31 cellular contexts compared by ENCODE assay signal in the genomic region with DNA sequence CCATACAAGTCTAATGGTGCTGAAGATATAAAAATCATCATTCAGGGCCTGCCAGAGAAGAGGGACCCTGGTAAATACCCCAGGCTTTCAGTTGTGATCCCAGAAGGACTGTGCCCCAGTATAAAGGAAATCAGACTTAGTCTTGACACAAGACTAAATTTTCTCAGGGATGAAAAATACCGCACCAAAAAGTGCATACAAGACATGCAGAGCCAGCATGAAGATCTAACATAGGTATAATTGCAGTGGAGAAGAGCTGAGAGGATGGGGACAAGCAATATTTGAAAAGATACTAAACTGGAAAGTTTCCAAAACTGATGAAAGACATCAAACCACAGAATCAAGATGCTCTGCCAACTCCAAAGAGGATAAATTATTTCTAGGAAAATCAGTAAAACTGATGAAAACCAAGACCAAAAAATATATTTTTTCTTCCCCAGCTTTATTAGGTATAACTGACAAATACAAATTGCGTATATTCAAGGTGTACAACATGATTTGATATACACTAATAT.
"Had no signal": no experiment of that assay in that cellular context is flagged by ENCODE, and none has a peak within 500 bp of the region (broad histone marks: within the 10 kb centered on the region; RNA-seq: fewer than 3 reads in every experiment).

No MANE protein-coding gene starts in this region.

- H3K4me1 ChIP-seq: adrenal gland, ascending aorta, body of pancreas, breast epithelium had no signal

- DNase-seq: activated effector memory CD4-positive, alpha-beta T cell treated with anti-CD3 and anti-CD28 coated beads, Interleukin-2, amount 50 U/mL, for 16 hours; activated effector memory CD4-positive, alpha-beta T cell treated with Interleukin-2 at 50 U/mL for 16 hours; activated gamma-delta T cell; activated gamma-delta T cell treated with Interleukin-2 at 50 U/mL for 16 hours; activated naive CD4-positive, alpha-beta T cell; activated naive CD4-positive, alpha-beta T cell treated with anti-CD3 and anti-CD28 coated beads for 36 hours; activated naive CD4-positive, alpha-beta T cell treated with anti-CD3 and anti-CD28 coated beads, Interleukin-2, amount 10 ng/mL, durations not matched to agents 7 days and 5 days; activated naive CD4-positive, alpha-beta T cell treated with anti-CD3 and anti-CD28 coated beads, Interleukin-2, amount 50 U/mL, for 16 hours; activated naive CD4-positive, alpha-beta T cell treated with Interleukin-2 at 50 U/mL for 16 hours; activated naive CD8-positive, alpha-beta T cell treated with anti-CD3 and anti-CD28 coated beads for 36 hours; activated naive CD8-positive, alpha-beta T cell treated with anti-CD3 and anti-CD28 coated beads, Interleukin-2, amount 10 ng/mL, durations not matched to agents 7 days and 5 days; activated naive CD8-positive, alpha-beta T cell treated with anti-CD3 and anti-CD28 coated beads, Interleukin-2, amount 50 U/mL, for 24 hours; activated T-cell treated with anti-CD3 and anti-CD28 coated beads, Interleukin-2, amount 50 U/mL, for 24 hours; activated T-cell treated with anti-CD3 and anti-CD28 coated beads, Interleukin-2, amount 50 U/mL, for 4 hours; activated T-cell treated with anti-CD3 and anti-CD28 coated beads, Interleukin-2, amount 50 U/mL, for 48 hours; activated T-cell treated with anti-CD3 and anti-CD28 coated beads, Interleukin-2, amount 50 U/mL, for 72 hours; adrenal gland; amniotic stem cell; amygdala; anterior cingulate cortex; aorta; body of pancreas; brain microvascular endothelial cell; caudate nucleus; central memory CD4-positive, alpha-beta T cell; cerebellar nuclear complex had no signal

- ATAC-seq: activated naive CD4-positive, alpha-beta T cell treated with anti-CD3 and anti-CD28 coated beads, Interleukin-2, amount 50 U/mL, for 72 hours; activated naive CD8-positive, alpha-beta T cell treated with anti-CD3 and anti-CD28 coated beads, Interleukin-2, amount 50 U/mL, for 24 hours; activated T-cell treated with anti-CD3 and anti-CD28 coated beads, Interleukin-2, amount 50 U/mL, for 4 hours; activated T-cell treated with anti-CD3 and anti-CD28 coated beads, Interleukin-2, amount 50 U/mL, for 72 hours; activated T-helper 17 cell treated with anti-CD3 and anti-CD28 coated beads, Interleukin-2, amount 50 U/mL, for 72 hours; body of pancreas had no signal

- H3K27ac ChIP-seq: adrenal gland, ascending aorta, body of pancreas, brain microvascular endothelial cell, breast epithelium, cardiac muscle cell had no signal

- H3K4me3 ChIP-seq: adrenal gland, body of pancreas, breast epithelium, cardiac muscle cell had no signal

- H3K36me3 ChIP-seq: adrenal gland, ascending aorta, brain microvascular endothelial cell, breast epithelium, cardiac muscle cell had no signal

- H3K27me3 ChIP-seq: ascending aorta, body of pancreas had no signal
